In genomic region chr11:45147871-45148270, GRCh38 we compare ENCODE assay signal across 9 cellular contexts. TPM values are rescaled to one million over a fixed set of nuclear protein-coding genes. Genes with fewer than 3 reads are reported as not detected.
DNase-seq lines count a peak whose midpoint lies in the region; ATAC-seq and TF ChIP-seq lines count a peak whose summit lies in the region.
"Had no signal": no experiment of that assay in that cellular context is flagged by ENCODE, and none has a peak within 500 bp of the region (broad histone marks: within the 10 kb centered on the region; RNA-seq: fewer than 3 reads in every experiment).

No MANE protein-coding gene starts in this region.

- peak overlapping the region; percentile 1 for H3K27ac Mint-ChIP-seq in T-helper 1 cell treated with Interleukin-12 subunit alpha and Interleukin-12 subunit beta and Interleukin-4 antibody, amounts not matched to agents 30 μg/mL and 1 μg/mL, for 36 hours

- H3K27me3 Mint-ChIP-seq in T-helper 1 cell treated with Interleukin-12 subunit alpha and Interleukin-12 subunit beta and Interleukin-4 antibody, amounts not matched to agents 30 μg/mL and 1 μg/mL, for 36 hours (ENCODE audit: low read depth): peaks cover 34% of the 10 kb centered on the region

- intact Hi-C loops in adrenal gland (cut with DNase I) (no loop called here), left colon (cut with DNase I, micrococcal nuclease) (no loop called here)

- H3K36me3 ChIP-seq in adrenal gland (replicated peaks in 1 of 2) (no peaks in the 10 kb centered on the region), subcutaneous abdominal adipose tissue (ENCODE audit: control insufficient read depth in 5 of 5, insufficient read depth in 5 of 5, low read length in 5 of 5) (no peaks in the 10 kb centered on the region)

- H3K4me1 Mint-ChIP-seq in T-helper 1 cell treated with Interleukin-12 subunit alpha and Interleukin-12 subunit beta and Interleukin-4 antibody, amounts not matched to agents 30 μg/mL and 1 μg/mL, for 36 hours (ENCODE audit: low read depth): peaks cover 14% of the 10 kb centered on the region

- peak; percentile 36 for ATAC-seq in left colon

- no peak for TF ChIP-seq POLR2A in adrenal gland (IDR thresholded peaks at IDR 0.05)

- peak overlapping the region in 3 of 5 donors; percentile 97 to 100 (median 97) for H3K27ac ChIP-seq in adrenal gland
- H3K27ac ChIP-seq in subcutaneous abdominal adipose tissue (ENCODE audit: low read depth, low read length): peak overlapping the region; percentile 62

- peaks cover 3% of the 10 kb centered on the region for H3K36me3 Mint-ChIP-seq in T-helper 1 cell treated with Interleukin-12 subunit alpha and Interleukin-12 subunit beta and Interleukin-4 antibody, amounts not matched to agents 30 μg/mL and 1 μg/mL, for 36 hours (ENCODE audit: low read depth)

- peaks cover 15 to 22% of the 10 kb centered on the region in 2 donors for H3K4me1 ChIP-seq in adrenal gland (replicated peaks in 1 of 2)
- peaks cover 0 to 24% (median 21%) of the 10 kb centered on the region in 5 donors for H3K4me1 ChIP-seq in subcutaneous abdominal adipose tissue (ENCODE audit: control insufficient read depth in 5 of 5, insufficient read depth in 5 of 5, low read length in 5 of 5)

- peak overlapping the region; percentile 81 for H3K4me3 Mint-ChIP-seq in T-helper 1 cell treated with Interleukin-12 subunit alpha and Interleukin-12 subunit beta and Interleukin-4 antibody, amounts not matched to agents 30 μg/mL and 1 μg/mL, for 36 hours

- DNase-seq in T-helper 1 cell (no peak), adrenal gland (peak in 1 of 7 donors; percentile 20), left colon (no peak), nucleus accumbens (lab: John Stamatoyannopoulos, UW) (no peak), D341Med (ENCODE audit: low spot score) (no peak), activated gamma-delta T cell treated with Interleukin-2 at 50 U/mL for 16 hours (no peak)
- DNase-seq: stimulated activated naive CD4-positive, alpha-beta T cell treated with Interleukin-2 at 50 U/mL for 16 hours had no signal

- H3K9ac ChIP-seq in subcutaneous abdominal adipose tissue (ENCODE audit: low read length in 5 of 5): peak overlapping the region; percentile 59 to 88 (median 79)

- no peaks in the 10 kb centered on the region for H3K27me3 ChIP-seq in adrenal gland
- no peaks in the 10 kb centered on the region for H3K27me3 ChIP-seq in subcutaneous abdominal adipose tissue (ENCODE audit: control insufficient read depth in 5 of 5, insufficient read depth in 4 of 5, low read length in 5 of 5)

- no peaks in the 10 kb centered on the region for H3K9me3 Mint-ChIP-seq in T-helper 1 cell treated with Interleukin-12 subunit alpha and Interleukin-12 subunit beta and Interleukin-4 antibody, amounts not matched to agents 30 μg/mL and 1 μg/mL, for 36 hours

- 47 to 53% (median 51%) methylated on average over 6 of the region's 6 CpGs for WGBS in adrenal gland, 4 donors

- no peaks in the 10 kb centered on the region for H3K9me3 ChIP-seq in adrenal gland (replicated peaks in 1 of 3)
- H3K9me3 ChIP-seq in subcutaneous abdominal adipose tissue (ENCODE audit: control insufficient read depth in 5 of 5, low read length in 5 of 5): peaks cover 0 to 3% (median 0%) of the 10 kb centered on the region in 5 donors

- TF ChIP-seq CTCF in adrenal gland (IDR thresholded peaks at IDR 0.05): no peak

- H3K4me3 ChIP-seq in adrenal gland: peak overlapping the region in 2 of 4 donors; percentile 82 to 90
- H3K4me3 ChIP-seq in subcutaneous abdominal adipose tissue (ENCODE audit: low read depth in 1 of 5, low read length in 5 of 5): peak overlapping the region; percentile 80 to 88 (median 83)

RNA-seq across cellular contexts. Expression of gene PRDM11, which starts 1.4 kb away (rescaled TPM):
- total RNA-seq in adrenal gland (10 to 100 TPM; 11.0 to 16.9 (median 13.7) TPM), left colon (1 to 10 TPM; 6.6 to 9.7 TPM)
- 1 to 10 TPM; 3.3 to 6.4 (median 3.9) TPM for polyA plus RNA-seq in adrenal gland
